In the genomic region with DNA sequence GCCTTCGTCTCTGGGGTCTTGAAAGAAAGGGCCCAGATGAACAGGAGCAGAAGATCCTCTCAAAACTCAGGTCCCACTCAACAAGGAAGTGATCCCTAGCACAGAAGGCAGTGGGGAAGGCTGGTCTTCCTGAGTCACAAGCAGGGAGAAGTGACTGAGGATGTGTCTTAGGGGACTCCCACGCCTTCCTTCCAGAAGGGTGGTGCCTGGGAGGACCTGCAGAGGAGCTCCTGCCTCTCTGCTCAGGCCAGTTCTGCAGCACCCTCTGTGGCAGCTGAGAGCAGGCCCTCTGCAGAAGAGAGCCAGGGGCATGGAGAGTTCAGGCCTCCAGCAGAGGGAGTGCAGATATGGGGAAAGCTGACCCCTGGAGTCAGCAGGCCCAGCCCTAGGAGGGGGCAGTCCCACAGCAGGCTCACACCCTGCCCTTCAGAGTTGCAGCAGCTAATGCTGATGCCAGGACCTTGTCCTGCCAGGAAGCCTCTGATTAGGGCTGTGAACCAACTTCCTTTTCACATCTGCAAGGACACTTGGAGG, we compare ENCODE assay signal across 8 cellular contexts.
DNase-seq lines count a peak whose midpoint lies in the region; ATAC-seq, FAIRE-seq and TF ChIP-seq lines count a peak whose summit lies in the region.
"Not testable (repeated sequence)": the region's sequence is repeated elsewhere in the genome, so short reads cannot be mapped to it uniquely, and the experiment has no call there.

No MANE protein-coding gene starts in this region.

- H3K36me3 Mint-ChIP-seq in T-cell, result not testable (repeated sequence)

- H3K9me3 ChIP-seq in A549; HCT116 (ENCODE audit: control insufficient read depth in 1 of 2, insufficient read depth in 1 of 2, low read depth in 1 of 2, low read length in 2 of 2); neuronal stem cell (replicated peaks in 1 of 2; ENCODE audit: control insufficient read depth in 2 of 2, insufficient read depth in 1 of 2, low read depth in 1 of 2, low read length in 2 of 2): not testable (repeated sequence)

- H3K4ac ChIP-seq in neuronal stem cell (ENCODE audit: low read length), result not testable (repeated sequence)

- peak overlapping the region in 1 of 2 experiments; percentile 52; a peak in 2 of 6 replicates for H3K27ac ChIP-seq in A549
- peak overlapping the region; percentile 41; the same call in 1 of the 2 replicates for H3K27ac ChIP-seq in HCT116 (ENCODE audit: low read depth, low read length)
- H3K27ac ChIP-seq in neuronal stem cell (replicated peaks; ENCODE audit: low read length), result not testable (repeated sequence)

- peaks cover 54 to 63% (median 59%) of the 10 kb centered on the region in 3 donors for H3K4me1 Mint-ChIP-seq in T-cell

- CTCF ChIA-PET in A549 (lab: Yijun Ruan, JAX), result interaction anchor here (0.7 to 2.2 kb wide), 6 partner anchors 18 to 126 kb away, joined by 3 to 6 read pairs (median 4); no protein-coding TSS in a partner anchor
- CTCF ChIA-PET in HCT116 (lab: Charles Lee), result interaction anchor here (0.9 to 2.3 kb wide), 7 partner anchors 10 to 126 kb away, joined by 3 to 10 read pairs (median 5); no protein-coding TSS in a partner anchor
- CTCF ChIA-PET in T-cell (lab: Charles Lee), result interaction anchor here (0.6 to 2.8 kb wide), 9 partner anchors 10 to 126 kb away, joined by 3 to 9 read pairs (median 3); no protein-coding TSS in a partner anchor

- peak overlapping the region; percentile 90 to 97 for H3K27ac Mint-ChIP-seq in T-cell

- not testable (repeated sequence) for H3K4me3 ChIP-seq in A549; HCT116 (replicated peaks in 1 of 2; ENCODE audit: low read depth in 1 of 2, low read length in 2 of 2); neuronal stem cell (ENCODE audit: low read length in 2 of 2)

- H3K9ac ChIP-seq in HCT116 (ENCODE audit: low read length), result 0 out of 2 replicates have a peak overlapping the region, but pooled peaks have one; percentile 8
- H3K9ac ChIP-seq in neuronal stem cell (ENCODE audit: low read depth, low read length, poor library complexity), result not testable (repeated sequence)

- intact Hi-C loops in HCT116 (cut with micrococcal nuclease); Right ventricle myocardium superior (cut with DNase I): not testable (repeated sequence)

- H3K9me3 Mint-ChIP-seq in T-cell, result not testable (repeated sequence)

- ATAC-seq in A549, result peak; percentile 93 to 97
- ATAC-seq in HCT116, result peak; percentile 93
- ATAC-seq in T-cell (replicated peaks in 1 of 4), result peak in 1 of 4 experiments; percentile 17
- ATAC-seq in Right ventricle myocardium superior (ENCODE audit: poor library complexity), result peak; percentile 89

- not testable (repeated sequence) for TF ChIP-seq CTCF in A549 (IDR thresholded peaks at IDR 0.05)
- TF ChIP-seq CTCF in GM10266 (IDR thresholded peaks at IDR 0.05; ENCODE audit: control insufficient read depth, insufficient read depth, low read depth, missing control alignments) (peak; percentile 17), HCT116 (IDR thresholded peaks at IDR 0.05 in 2 of 3, conservative IDR thresholded peaks at IDR 0.05 in 1 of 3; ENCODE audit: borderline replicate concordance in 1 of 3, insufficient read depth in 1 of 3, low read depth in 2 of 3, low read length in 2 of 3) (peak; percentile 29 to 53 (median 49))

- BruUV-seq in HCT116 (replicated peaks; lab: Mats Ljungman, UMichigan), result not testable (repeated sequence)

- H2BK12ac ChIP-seq in neuronal stem cell (ENCODE audit: low read length), result not testable (repeated sequence)

- peak in 1 of 2 experiments; percentile 75 for DNase-seq in A549 (ENCODE audit: low read depth in 1 of 2, low spot score in 1 of 2)
- not testable (repeated sequence) for DNase-seq in GM10266 (ENCODE audit: extremely low spot score); HCT116 (ENCODE audit: low read depth, low spot score); T-cell; neuronal stem cell (ENCODE audit: low spot score)
- DNase-seq in M059J (ENCODE audit: low read depth), result peak; percentile 45
- DNase-seq in amniotic epithelial cell (ENCODE audit: low read depth), result peak; percentile 33
- peak; percentile 54 for DNase-seq in Right ventricle myocardium superior

- not testable (repeated sequence) for H4K91ac ChIP-seq in neuronal stem cell (ENCODE audit: low read depth, low read length, poor library complexity)

- 0 out of 3 replicates have a peak overlapping the region, but pooled peaks have one; percentile 7 for H3K4me2 ChIP-seq in A549
- H3K4me2 ChIP-seq in HCT116 (ENCODE audit: low read length), result peak overlapping the region; percentile 60
- H3K4me2 ChIP-seq in neuronal stem cell (ENCODE audit: insufficient read depth, low read length, poor library complexity, severe bottlenecking), result not testable (repeated sequence)

- not testable (repeated sequence) for H3K9me2 ChIP-seq in HCT116 (ENCODE audit: insufficient read depth)

- H3K4me1 ChIP-seq in A549; neuronal stem cell (ENCODE audit: control insufficient read depth in 2 of 2, insufficient read depth in 1 of 2, low read depth in 1 of 2, low read length in 2 of 2): not testable (repeated sequence)
- H3K4me1 ChIP-seq in HCT116 (ENCODE audit: control insufficient read depth in 1 of 2, insufficient read depth in 2 of 2, low read length in 2 of 2), result peaks cover 9 to 20% of the 10 kb centered on the region in 2 experiments

- TF ChIP-seq POLR2A in A549 (IDR thresholded peaks at IDR 0.05; ENCODE audit: low read length); HCT116 (IDR thresholded peaks at IDR 0.05; ENCODE audit: borderline replicate concordance, extremely low read depth, insufficient read depth, insufficient read length): not testable (repeated sequence)

- RAD21 ChIA-PET in HCT116 (lab: Charles Lee; ENCODE audit: low non-redundant PET in 1 of 2, low total read pairs in 2 of 2, uncharacterized antibody in 2 of 2, unreplicated experiment in 2 of 2), result not testable (repeated sequence)

- peak overlapping the region; percentile 43 to 57 (median 52) for H3K4me3 Mint-ChIP-seq in T-cell

- 67% methylated on average over 2 of the region's 2 CpGs for WGBS in A549 (ENCODE audit: missing lambda C conversion rate)
- no CpG with 5 or more reads among the region's 2 CpGs for WGBS in neuronal stem cell (ENCODE audit: extremely low coverage in 2 of 2, insufficient read length in 2 of 2, insufficient replicate concordance in 1 of 2), 2 donors

- peak overlapping the region; percentile 35 for H2AFZ ChIP-seq in HCT116 (ENCODE audit: low read depth, low read length, poor library complexity, severe bottlenecking)
- H2AFZ ChIP-seq in neuronal stem cell (ENCODE audit: low read length), result peak overlapping the region; percentile 28

- H3K23ac ChIP-seq in neuronal stem cell (ENCODE audit: low read depth, low read length, poor library complexity), result not testable (repeated sequence)

- H3K36me3 ChIP-seq in HCT116 (ENCODE audit: control insufficient read depth in 1 of 2, insufficient read depth in 2 of 2, low read length in 2 of 2); neuronal stem cell (replicated peaks in 1 of 2; ENCODE audit: control insufficient read depth in 2 of 2, insufficient read depth in 2 of 2, low read length in 2 of 2): not testable (repeated sequence)

- H2AK5ac ChIP-seq in neuronal stem cell (ENCODE audit: low read depth, low read length), result not testable (repeated sequence)

- POLR2A ChIA-PET in A549 (lab: Yijun Ruan, JAX); HCT116 (lab: Charles Lee); T-cell (lab: Charles Lee): not testable (repeated sequence)

- not testable (repeated sequence) for H2BK15ac ChIP-seq in neuronal stem cell (ENCODE audit: low read length)

- not testable (repeated sequence) for TF ChIP-seq EP300 in A549 (IDR thresholded peaks at IDR 0.05)

- not testable (repeated sequence) for H2BK5ac ChIP-seq in neuronal stem cell (ENCODE audit: low read length)

- not testable (repeated sequence) for H3K79me2 ChIP-seq in HCT116 (ENCODE audit: insufficient read depth, low read length)

- not testable (repeated sequence) for H4K8ac ChIP-seq in neuronal stem cell (ENCODE audit: low read depth, low read length)

- not testable (repeated sequence) for H3K14ac ChIP-seq in neuronal stem cell (ENCODE audit: low read length)

- not testable (repeated sequence) for H2BK120ac ChIP-seq in neuronal stem cell (ENCODE audit: low read depth, low read length)

- not testable (repeated sequence) for H3K27me3 Mint-ChIP-seq in T-cell

- not testable (repeated sequence) for H3K27me3 ChIP-seq in HCT116 (ENCODE audit: insufficient read depth, low read length); neuronal stem cell (ENCODE audit: control insufficient read depth in 3 of 3, insufficient read depth in 3 of 3, low read depth in 1 of 3, low read length in 3 of 3)

- not testable (repeated sequence) for TF ChIP-seq RAD21 in A549 (conservative IDR thresholded peaks at IDR 0.05 in 1 of 2, IDR thresholded peaks at IDR 0.05 in 1 of 2); HCT116 (IDR thresholded peaks at IDR 0.05; ENCODE audit: low read depth)

- H4K20me1 ChIP-seq in HCT116 (ENCODE audit: insufficient read depth), result not testable (repeated sequence)

- not testable (repeated sequence) for H3K79me1 ChIP-seq in neuronal stem cell (ENCODE audit: low read depth, low read length)

- not testable (repeated sequence) for FAIRE-seq in A549 (lab: Jason Lieb, UNC)

- not testable (repeated sequence) for H3K18ac ChIP-seq in neuronal stem cell (ENCODE audit: low read length)

TF ChIP-seq in HCT116, 20 proteins besides CTCF, POLR2A, EP300 and RAD21:
- 0 out of 2 replicates have a peak, but pooled peaks have one; percentile 34 for TF ChIP-seq EGR1 (IDR thresholded peaks at IDR 0.05; ENCODE audit: low read depth)
- 0 out of 2 replicates have a peak, but pooled peaks have one; percentile 35 for TF ChIP-seq POLR2AphosphoS5 (IDR thresholded peaks at IDR 0.05; ENCODE audit: low read depth, low read length)
